Comparison of ENCODE assay signal across 9 cellular contexts in genomic region chr11:70205049-70205725, GRCh38. TPM values are rescaled to one million over a fixed set of nuclear protein-coding genes. Genes with fewer than 3 reads are reported as not detected.
DNase-seq lines count a peak whose midpoint lies in the region; ATAC-seq and TF ChIP-seq lines count a peak whose summit lies in the region.
"Had no signal": no experiment of that assay in that cellular context is flagged by ENCODE, and none has a peak within 500 bp of the region (broad histone marks: within the 10 kb centered on the region; RNA-seq: fewer than 3 reads in every experiment).

No MANE protein-coding gene starts in this region.

- peaks cover 2% of the 10 kb centered on the region for H3K27me3 Mint-ChIP-seq in activated CD4-positive, alpha-beta T cell treated with anti-CD3 and anti-CD28 coated beads, Interleukin-2, amount 10 ng/mL, durations not matched to agents 7 days and 5 days
- no peaks in the 10 kb centered on the region for H3K27me3 Mint-ChIP-seq in activated CD8-positive, alpha-beta T cell treated with anti-CD3 and anti-CD28 coated beads for 36 hours

- TF ChIP-seq POLR2A in spleen (IDR thresholded peaks at IDR 0.05), result no peak

- no peak for ATAC-seq in activated CD8-positive, alpha-beta T cell treated with anti-CD3 and anti-CD28 coated beads for 36 hours

- peaks cover 51% of the 10 kb centered on the region for H3K36me3 Mint-ChIP-seq in activated CD4-positive, alpha-beta T cell treated with anti-CD3 and anti-CD28 coated beads, Interleukin-2, amount 10 ng/mL, durations not matched to agents 7 days and 5 days (ENCODE audit: low read depth)
- peaks cover 48% of the 10 kb centered on the region for H3K36me3 Mint-ChIP-seq in activated CD8-positive, alpha-beta T cell treated with anti-CD3 and anti-CD28 coated beads for 36 hours (ENCODE audit: low read depth)

- H3K4me1 Mint-ChIP-seq in activated CD4-positive, alpha-beta T cell treated with anti-CD3 and anti-CD28 coated beads, Interleukin-2, amount 10 ng/mL, durations not matched to agents 7 days and 5 days, result peaks cover 55% of the 10 kb centered on the region
- H3K4me1 Mint-ChIP-seq in activated CD8-positive, alpha-beta T cell treated with anti-CD3 and anti-CD28 coated beads for 36 hours (ENCODE audit: low read depth), result peaks cover 52% of the 10 kb centered on the region

- H3K4me3 Mint-ChIP-seq in activated CD4-positive, alpha-beta T cell treated with anti-CD3 and anti-CD28 coated beads, Interleukin-2, amount 10 ng/mL, durations not matched to agents 7 days and 5 days, result peak overlapping the region; percentile 98
- peak overlapping the region; percentile 97 for H3K4me3 Mint-ChIP-seq in activated CD8-positive, alpha-beta T cell treated with anti-CD3 and anti-CD28 coated beads for 36 hours

- H3K4me3 ChIP-seq in foreskin fibroblast (ENCODE audit: low read depth in 1 of 2, low read length in 2 of 2) (peak overlapping the region; percentile 73 to 95), spleen (peak overlapping the region in 4 of 8 donors; percentile 87 to 99 (median 94))

- H3K27ac Mint-ChIP-seq in activated CD4-positive, alpha-beta T cell treated with anti-CD3 and anti-CD28 coated beads, Interleukin-2, amount 10 ng/mL, durations not matched to agents 7 days and 5 days, result peak overlapping the region; percentile 99
- peak overlapping the region; percentile 98 for H3K27ac Mint-ChIP-seq in activated CD8-positive, alpha-beta T cell treated with anti-CD3 and anti-CD28 coated beads for 36 hours

- peaks cover 0 to 56% (median 40%) of the 10 kb centered on the region in 6 donors for H3K36me3 ChIP-seq in spleen

- H3K9me3 Mint-ChIP-seq in activated CD4-positive, alpha-beta T cell treated with anti-CD3 and anti-CD28 coated beads, Interleukin-2, amount 10 ng/mL, durations not matched to agents 7 days and 5 days, result no peaks in the 10 kb centered on the region
- no peaks in the 10 kb centered on the region for H3K9me3 Mint-ChIP-seq in activated CD8-positive, alpha-beta T cell treated with anti-CD3 and anti-CD28 coated beads for 36 hours

- H3K27ac ChIP-seq in spleen, result peak overlapping the region in 5 of 8 donors; percentile 97 to 99 (median 98)

- CTCF ChIA-PET in activated CD4-positive, alpha-beta T cell treated with anti-CD3 and anti-CD28 coated beads, Interleukin-2, amount 10 ng/mL, durations not matched to agents 7 days and 5 days (lab: Charles Lee), result interaction anchor here (0.6 kb wide), 1 partner anchor 1381 kb away, joined by 4 read pairs; no protein-coding TSS in a partner anchor
- CTCF ChIA-PET in activated CD8-positive, alpha-beta T cell treated with anti-CD3 and anti-CD28 coated beads for 36 hours (lab: Charles Lee), result interaction anchor here (1.0 to 1.4 kb wide), 2 partner anchors 13 to 31 kb away, joined by 3 to 4 read pairs; no protein-coding TSS in a partner anchor

- intact Hi-C loops in activated CD8-positive, alpha-beta T cell treated with anti-CD3 and anti-CD28 coated beads for 36 hours (cut with micrococcal nuclease), result loop anchor here (10.0 kb wide), 1 partner anchor 60 kb away; no protein-coding TSS in a partner anchor
- intact Hi-C loops in spleen (cut with DNase I; ENCODE audit: low total_unique reads), result loop anchor here (5.0 kb wide), 1 partner anchor 62 kb away; no protein-coding TSS in a partner anchor

- DNase-seq in activated CD4-positive, alpha-beta T cell treated with anti-CD3 and anti-CD28 coated beads, Interleukin-2, amount 10 ng/mL, durations not matched to agents 7 days and 5 days, result no peak
- DNase-seq in activated CD4-positive, alpha-beta T cell treated with anti-CD3 and anti-CD28 coated beads for 1 hour, result no peak
- no peak for DNase-seq in activated CD8-positive, alpha-beta T cell treated with anti-CD3 and anti-CD28 coated beads for 36 hours
- no peak for DNase-seq in foreskin fibroblast
- peak; percentile 67 for DNase-seq in spleen
- DNase-seq in NCI-H2227 treated with DMSO at 0.1 percent for 48 hours (lab: John Stamatoyannopoulos, UW), result no peak
- no peak for DNase-seq in SHP77 treated with DMSO at 0.1 percent for 48 hours (lab: John Stamatoyannopoulos, UW)
- DNase-seq in activated gamma-delta T cell (lab: John Stamatoyannopoulos, UW), result no peak
- DNase-seq: NK-92 treated with Interleukin-12 subunit alpha and Interleukin-12 subunit beta, amount 100 ng/mL, for 24 hours had no signal

- POLR2A ChIA-PET in activated CD4-positive, alpha-beta T cell treated with anti-CD3 and anti-CD28 coated beads, Interleukin-2, amount 10 ng/mL, durations not matched to agents 7 days and 5 days (lab: Charles Lee), result no interaction called here
- POLR2A ChIA-PET in activated CD8-positive, alpha-beta T cell treated with anti-CD3 and anti-CD28 coated beads for 36 hours (lab: Charles Lee), result interaction anchor here (1.3 kb wide), 6 partner anchors 11 to 1723 kb away, joined by 3 to 4 read pairs (median 3); partner anchors contain the start of gene PPFIA1

- H3K4me1 ChIP-seq in spleen, result peaks cover 20 to 70% (median 48%) of the 10 kb centered on the region in 6 donors

- 87 to 91% (median 89%) methylated on average over 12 of the region's 12 CpGs for WGBS in spleen, 5 donors

- no peaks in the 10 kb centered on the region for H3K9me3 ChIP-seq in spleen

- TF ChIP-seq CTCF in activated CD8-positive, alpha-beta T cell treated with anti-CD3 and anti-CD28 coated beads for 36 hours (IDR thresholded peaks at IDR 0.05), result no peak
- TF ChIP-seq CTCF in foreskin fibroblast (IDR thresholded peaks at IDR 0.05; ENCODE audit: low read depth, low read length), result no peak
- TF ChIP-seq CTCF in spleen (IDR thresholded peaks at IDR 0.05 in 8 of 11, conservative IDR thresholded peaks at IDR 0.05 in 3 of 11), result no peak

- H3K27me3 ChIP-seq in spleen (replicated peaks in 1 of 7), result no peaks in the 10 kb centered on the region

RNA-seq across cellular contexts. Expression of gene FADD, which starts 2.1 kb away (rescaled TPM):
- total RNA-seq in activated CD4-positive, alpha-beta T cell treated with anti-CD3 and anti-CD28 coated beads, Interleukin-2, amount 10 ng/mL, durations not matched to agents 7 days and 5 days, result 10 to 100 TPM; 31.7 to 34.5 TPM
- 10 to 100 TPM; 27.6 to 29.6 TPM for total RNA-seq in activated CD8-positive, alpha-beta T cell treated with anti-CD3 and anti-CD28 coated beads for 36 hours
- total RNA-seq in spleen, result 10 to 100 TPM; 20.0 to 28.8 (median 23.1) TPM
- 10 to 100 TPM; 11.3 to 24.9 (median 17.3) TPM for polyA plus RNA-seq in spleen
